ENCODE assay signal across 7 cellular contexts in genomic region chr10:25011591-25011990, GRCh38. TPM values are rescaled to one million over a fixed set of nuclear protein-coding genes. Genes with fewer than 3 reads are reported as not detected.
"Had no signal": no experiment of that assay in that cellular context is flagged by ENCODE, and none has a peak within 500 bp of the region (broad histone marks: within the 10 kb centered on the region; RNA-seq: fewer than 3 reads in every experiment).

No MANE protein-coding gene starts in this region.

RNA-seq across cellular contexts. Expression of gene ENKUR, which starts 4.4 kb away (rescaled TPM):
- total RNA-seq: endodermal cell, epithelial cell of proximal tubule, esophagus mucosa, gastrocnemius medialis, glomerular endothelial cell, heart right ventricle had no signal
- polyA plus RNA-seq: foreskin keratinocyte had no signal
